8 cellular contexts compared by ENCODE assay signal in genomic region chr5:56142620-56143431, GRCh38.
A peak's percentile ranks its signal among the peaks of the same experiment; 100 is the strongest.
DNase-seq lines count a peak whose midpoint lies in the region; ATAC-seq and TF ChIP-seq lines count a peak whose summit lies in the region.

No MANE protein-coding gene starts in this region.

- no peaks in the 10 kb centered on the region for H3K27me3 Mint-ChIP-seq in activated T-helper 2 cell treated with anti-CD3 and anti-CD28 coated beads, Interferon-gamma antibody, Interleukin-2, Interleukin-4, amounts not matched to agents 10 μg/mL and 5 μg/mL and 100 μg/mL, durations not matched to agents 14 hours and 24 hours and 36 hours (ENCODE audit: low read depth)
- H3K27me3 Mint-ChIP-seq in immature natural killer cell (ENCODE audit: low read depth in 3 of 3), result peaks cover 0 to 5% (median 0%) of the 10 kb centered on the region in 3 donors

- no peak overlapping the region for H3K27ac ChIP-seq in epithelial cell of prostate

- DNase-seq in GM10248 (ENCODE audit: extremely low spot score) (peak; percentile 33), epithelial cell of prostate (ENCODE audit: low read depth, low spot score) (peak; percentile 6), DMS 273 (lab: John Stamatoyannopoulos, UW; ENCODE audit: unreplicated experiment) (no peak), immature natural killer cell (no peak), OCI-M1 (lab: John Stamatoyannopoulos, UW) (no peak)
- no peak for DNase-seq in activated T-helper 2 cell treated with anti-CD3 and anti-CD28 coated beads, Interferon-gamma antibody, Interleukin-2, Interleukin-4, amounts not matched to agents 10 μg/mL and 5 μg/mL and 100 μg/mL, durations not matched to agents 14 hours and 24 hours and 36 hours (ENCODE audit: low spot score)

- CTCF ChIA-PET in GM10248 (lab: Yijun Ruan, JAX), result no interaction called here

- no peak overlapping the region for H3K4me3 Mint-ChIP-seq in activated T-helper 2 cell treated with anti-CD3 and anti-CD28 coated beads, Interferon-gamma antibody, Interleukin-2, Interleukin-4, amounts not matched to agents 10 μg/mL and 5 μg/mL and 100 μg/mL, durations not matched to agents 14 hours and 24 hours and 36 hours (ENCODE audit: low read depth)
- no peak overlapping the region for H3K4me3 Mint-ChIP-seq in immature natural killer cell

- H3K9me3 Mint-ChIP-seq in activated T-helper 2 cell treated with anti-CD3 and anti-CD28 coated beads, Interferon-gamma antibody, Interleukin-2, Interleukin-4, amounts not matched to agents 10 μg/mL and 5 μg/mL and 100 μg/mL, durations not matched to agents 14 hours and 24 hours and 36 hours, result no peaks in the 10 kb centered on the region
- H3K9me3 Mint-ChIP-seq in immature natural killer cell, result no peaks in the 10 kb centered on the region

- TF ChIP-seq CTCF in GM10248 (IDR thresholded peaks at IDR 0.05; ENCODE audit: control extremely low read depth, extremely low read depth, low read depth, missing control alignments), result no peak

- POLR2A ChIA-PET in GM10248 (lab: Yijun Ruan, JAX), result no interaction called here

- peaks cover 40% of the 10 kb centered on the region for H3K4me1 Mint-ChIP-seq in activated T-helper 2 cell treated with anti-CD3 and anti-CD28 coated beads, Interferon-gamma antibody, Interleukin-2, Interleukin-4, amounts not matched to agents 10 μg/mL and 5 μg/mL and 100 μg/mL, durations not matched to agents 14 hours and 24 hours and 36 hours (ENCODE audit: low read depth)
- no peaks in the 10 kb centered on the region for H3K4me1 Mint-ChIP-seq in immature natural killer cell

- peaks cover 28% of the 10 kb centered on the region for H3K36me3 Mint-ChIP-seq in activated T-helper 2 cell treated with anti-CD3 and anti-CD28 coated beads, Interferon-gamma antibody, Interleukin-2, Interleukin-4, amounts not matched to agents 10 μg/mL and 5 μg/mL and 100 μg/mL, durations not matched to agents 14 hours and 24 hours and 36 hours (ENCODE audit: low read depth)
- no peaks in the 10 kb centered on the region for H3K36me3 Mint-ChIP-seq in immature natural killer cell

- ATAC-seq in GM19455 (IDR thresholded peaks at IDR 0.05; ENCODE audit: unreplicated experiment) (peak; percentile 85), HG03175 (IDR thresholded peaks at IDR 0.05; ENCODE audit: unreplicated experiment) (peak; percentile 84)

- intact Hi-C loops in activated T-helper 2 cell treated with anti-CD3 and anti-CD28 coated beads, Interferon-gamma antibody, Interleukin-2, Interleukin-4, amounts not matched to agents 10 μg/mL and 5 μg/mL and 100 μg/mL, durations not matched to agents 14 hours and 24 hours and 36 hours (cut with micrococcal nuclease), result no loop called here

- H3K27ac Mint-ChIP-seq in activated T-helper 2 cell treated with anti-CD3 and anti-CD28 coated beads, Interferon-gamma antibody, Interleukin-2, Interleukin-4, amounts not matched to agents 10 μg/mL and 5 μg/mL and 100 μg/mL, durations not matched to agents 14 hours and 24 hours and 36 hours, result no peak overlapping the region
- no peak overlapping the region for H3K27ac Mint-ChIP-seq in immature natural killer cell

Comparison
In these comparisons a context has a peak if more than half of its experiments do, and no peak if none do; other contexts are left out.
1. DNase-seq: peak in GM10248 (single experiment) and epithelial cell of prostate (single experiment); none in activated T-helper 2 cell treated with anti-CD3 and anti-CD28 coated beads, Interferon-gamma antibody, Interleukin-2, Interleukin-4, amounts not matched to agents 10 μg/mL and 5 μg/mL and 100 μg/mL, durations not matched to agents 14 hours and 24 hours and 36 hours (single experiment), DMS 273 (single experiment), immature natural killer cell (0 of 3) and OCI-M1 (single experiment).